Comparison of ENCODE assay signal across 7 cellular contexts in genomic region chr11:6561288-6561687, GRCh38.
"Had no signal": no experiment of that assay in that cellular context is flagged by ENCODE, and none has a peak within 500 bp of the region (broad histone marks: within the 10 kb centered on the region; RNA-seq: fewer than 3 reads in every experiment).

No MANE protein-coding gene starts in this region.

- H3K4me3 Mint-ChIP-seq: IgD-negative memory B cell had no signal

- FAIRE-seq: HepG2, HTR-8/SVneo had no signal

- ATAC-seq: HepG2 had no signal

- H3K27ac ChIP-seq: HL-60 had no signal

- DNase-seq: IMR-90, KBM-7, KG1 had no signal

- H3K9me3 Mint-ChIP-seq: IgD-negative memory B cell had no signal

- H3K27me3 Mint-ChIP-seq: IgD-negative memory B cell had no signal
